In genomic region chr14:22847661-22848341, GRCh38 we compare ENCODE assay signal across 8 cellular contexts. TPM values are rescaled to one million over a fixed set of nuclear protein-coding genes. Genes with fewer than 3 reads are reported as not detected.
DNase-seq lines count a peak whose midpoint lies in the region; ATAC-seq, FAIRE-seq and TF ChIP-seq lines count a peak whose summit lies in the region.

No MANE protein-coding gene starts in this region.

- TF ChIP-seq EP300 in SK-N-SH (IDR thresholded peaks at IDR 0.05; ENCODE audit: borderline replicate concordance in 1 of 2, low read depth in 1 of 2, low read length in 1 of 2), result no peak

- H3K27ac Mint-ChIP-seq in immature natural killer cell, result no peak overlapping the region

- H3K36me3 ChIP-seq in SK-N-SH (replicated peaks in 1 of 2; ENCODE audit: control insufficient read depth in 1 of 2, insufficient read depth in 2 of 2, low read length in 1 of 2), result peaks cover 0 to 9% of the 10 kb centered on the region in 2 experiments

- no peaks in the 10 kb centered on the region; the same call in 1 of the 2 replicates for H3K79me2 ChIP-seq in SK-N-SH (ENCODE audit: insufficient read depth)

- no peaks in the 10 kb centered on the region for H3K27me3 ChIP-seq in SK-N-SH (ENCODE audit: insufficient read depth)
- H3K27me3 ChIP-seq in foreskin keratinocyte, result no peaks in the 10 kb centered on the region

- H3K9ac ChIP-seq in SK-N-SH, result peak overlapping the region; percentile 55; the same call in 1 of the 2 replicates

- H3K4me1 ChIP-seq in SK-N-SH (ENCODE audit: control insufficient read depth in 1 of 2, insufficient read depth in 2 of 2, low read depth in 1 of 2, low read length in 1 of 2), result peaks cover 26 to 36% of the 10 kb centered on the region in 2 experiments
- peaks cover 47% of the 10 kb centered on the region for H3K4me1 ChIP-seq in foreskin keratinocyte

- CTCF ChIA-PET in SK-N-SH (lab: Yijun Ruan, JAX), result interaction anchor here (1.1 to 18.5 kb wide), 9 partner anchors 11 to 291 kb away, joined by 3 to 472 read pairs (median 4); partner anchors contain the start of genes MMP14, MRPL52, REM2 and SLC7A7

- H3K4me3 ChIP-seq in SK-N-SH (ENCODE audit: low read depth in 2 of 2, low read length in 1 of 2), result no peak overlapping the region

- peak; percentile 7 for TF ChIP-seq CTCF in GM10266 (IDR thresholded peaks at IDR 0.05; ENCODE audit: control insufficient read depth, insufficient read depth, low read depth, missing control alignments)
- peak; percentile 34 for TF ChIP-seq CTCF in SK-N-SH (IDR thresholded peaks at IDR 0.05)
- peak; percentile 30 for TF ChIP-seq CTCF in foreskin keratinocyte (conservative IDR thresholded peaks at IDR 0.05)

- H3K9me3 ChIP-seq in SK-N-SH, result no peaks in the 10 kb centered on the region

- peaks cover 18% of the 10 kb centered on the region for H3F3A ChIP-seq in SK-N-SH (replicated peaks; ENCODE audit: insufficient read depth)

- no peaks in the 10 kb centered on the region for H4K20me1 ChIP-seq in SK-N-SH (ENCODE audit: insufficient read depth)

- no peaks in the 10 kb centered on the region for H3K36me3 Mint-ChIP-seq in immature natural killer cell

- H3K27ac ChIP-seq in SK-N-SH (ENCODE audit: low read depth in 2 of 2, low read length in 1 of 2) (peak overlapping the region; percentile 53 to 90), foreskin keratinocyte (peak overlapping the region; percentile 57), substantia nigra (ENCODE audit: low read depth, low read length, poor library complexity, severe bottlenecking) (no peak overlapping the region)

- H3K4me2 ChIP-seq in SK-N-SH, result peak overlapping the region; percentile 47; the same call in 1 of the 2 replicates

- peak; percentile 6 for ATAC-seq in foreskin keratinocyte
- no peak for ATAC-seq in GM18907 (IDR thresholded peaks at IDR 0.05; ENCODE audit: unreplicated experiment)

- DNase-seq in GM10266 (ENCODE audit: extremely low spot score) (peak; percentile 34), SK-N-SH (peak; percentile 57), foreskin keratinocyte (no peak), retina (peak; percentile 24), HTR-8/SVneo (ENCODE audit: insufficient read length, low spot score) (no peak), immature natural killer cell (no peak), substantia nigra (lab: John Stamatoyannopoulos, UW) (no peak)

- H3K27me3 Mint-ChIP-seq in immature natural killer cell (ENCODE audit: low read depth in 3 of 3), result peaks cover 6 to 11% (median 9%) of the 10 kb centered on the region in 3 donors

- no peak for FAIRE-seq in HTR-8/SVneo (lab: Jason Lieb, UNC)

- H2AFZ ChIP-seq in SK-N-SH (ENCODE audit: low read depth), result peak overlapping the region; percentile 41; the same call in 1 of the 2 replicates

- 94% methylated on average over 13 of the region's 14 CpGs for WGBS in SK-N-SH (ENCODE audit: low lambda C conversion rate)

- no peaks in the 10 kb centered on the region for H3K9me2 ChIP-seq in SK-N-SH

- POLR2A ChIA-PET in SK-N-SH (lab: Yijun Ruan, JAX), result interaction anchor here (0.7 to 2.8 kb wide), 7 partner anchors 10 to 80 kb away, joined by 3 to 16 read pairs (median 5); partner anchors contain the start of gene REM2

- TF ChIP-seq RAD21 in SK-N-SH (IDR thresholded peaks at IDR 0.05; ENCODE audit: low read length), result no peak

- H3K9me3 Mint-ChIP-seq in immature natural killer cell, result no peaks in the 10 kb centered on the region

- H3K4me3 Mint-ChIP-seq in immature natural killer cell, result no peak overlapping the region

- H3K4me1 Mint-ChIP-seq in immature natural killer cell, result peaks cover 1 to 2% of the 10 kb centered on the region in 2 donors

TF ChIP-seq in SK-N-SH, 30 proteins besides CTCF, POLR2A, EP300 and RAD21:
- no peak for TF ChIP-seq GABPA (IDR thresholded peaks at IDR 0.05; ENCODE audit: low read depth)
- no peak for TF ChIP-seq SIN3A (IDR thresholded peaks at IDR 0.05; ENCODE audit: borderline replicate concordance, low read depth, low read length)
- TF ChIP-seq TAF1 (IDR thresholded peaks at IDR 0.05; ENCODE audit: borderline replicate concordance, low read depth, low read length), result no peak
- TF ChIP-seq TEAD4 (IDR thresholded peaks at IDR 0.05; ENCODE audit: borderline replicate concordance, insufficient read depth), result no peak
- no peak for TF ChIP-seq FOSL2 (IDR thresholded peaks at IDR 0.05; ENCODE audit: borderline replicate concordance, low read depth)
- no peak for TF ChIP-seq USF2 (IDR thresholded peaks at IDR 0.05; ENCODE audit: borderline replicate concordance, low read depth, low read length)
- TF ChIP-seq FOXM1 (IDR thresholded peaks at IDR 0.05; ENCODE audit: low read depth), result no peak
- TF ChIP-seq ELF1 (IDR thresholded peaks at IDR 0.05), result no peak
- no peak for TF ChIP-seq FOXJ3 (CRISPR knock-in tag; IDR thresholded peaks at IDR 0.05)
- TF ChIP-seq MXI1 (IDR thresholded peaks at IDR 0.05; ENCODE audit: low read depth, low read length), result no peak
- no peak for TF ChIP-seq EZH2phosphoT487 (IDR thresholded peaks at IDR 0.05; ENCODE audit: borderline replicate concordance, low read depth)
- TF ChIP-seq MEF2A (IDR thresholded peaks at IDR 0.05; ENCODE audit: borderline replicate concordance, low read depth), result no peak
- TF ChIP-seq POLR2AphosphoS5 (IDR thresholded peaks at IDR 0.05; ENCODE audit: low read depth, low read length), result no peak
- no peak for TF ChIP-seq CHD2 (IDR thresholded peaks at IDR 0.05; ENCODE audit: low read length, partially characterized antibody)
- TF ChIP-seq ZBTB33 (IDR thresholded peaks at IDR 0.05; ENCODE audit: borderline replicate concordance, low read depth), result no peak
- no peak for TF ChIP-seq JUND (IDR thresholded peaks at IDR 0.05)

RNA-seq across cellular contexts. Expression of gene MMP14, which starts 11.4 kb away (rescaled TPM):
- polyA plus RNA-seq in SK-N-SH (2012; rRNA removed), result 139 and 142 TPM in 2 replicates
- 63.7 and 87.9 TPM in 2 replicates for polyA plus RNA-seq in SK-N-SH (2012; cell fraction: cytosol; rRNA removed)
- polyA plus RNA-seq in SK-N-SH (2012; cell fraction: nucleus; rRNA removed), result 217 and 306 TPM in 2 replicates
- total RNA-seq in foreskin keratinocyte, result 234 and 241 TPM in 2 replicates
- 148 and 159 TPM in 2 replicates for polyA plus RNA-seq in foreskin keratinocyte
- not detected for polyA plus RNA-seq in immature natural killer cell

RNA-seq across cellular contexts. Expression of gene MRPL52, which starts 18.1 kb away (rescaled TPM):
- polyA plus RNA-seq in SK-N-SH (2012; rRNA removed) (80.8 and 116 TPM in 2 replicates), foreskin keratinocyte (418 and 434 TPM in 2 replicates), immature natural killer cell (100 to 1,000 TPM in 2 of 3 donors, 10 to 100 TPM in 1; 56.8 to 188 (median 147) TPM)
- 80.2 and 80.7 TPM in 2 replicates for polyA plus RNA-seq in SK-N-SH (2012; cell fraction: cytosol; rRNA removed)
- polyA plus RNA-seq in SK-N-SH (2012; cell fraction: nucleus; rRNA removed), result 58.5 and 71.9 TPM in 2 replicates
- 176 and 219 TPM in 2 replicates for total RNA-seq in foreskin keratinocyte

RNA-seq across cellular contexts. Expression of gene LRP10, which starts 23.7 kb away (rescaled TPM):
- polyA plus RNA-seq in SK-N-SH (2012; rRNA removed), result 87.8 and 117 TPM in 2 replicates
- 37.3 and 79.1 TPM in 2 replicates for polyA plus RNA-seq in SK-N-SH (2012; cell fraction: cytosol; rRNA removed)
- polyA plus RNA-seq in SK-N-SH (2012; cell fraction: nucleus; rRNA removed), result 78.8 and 101 TPM in 2 replicates
- 65.2 and 76.2 TPM in 2 replicates for total RNA-seq in foreskin keratinocyte
- polyA plus RNA-seq in foreskin keratinocyte, result 56.5 and 58.5 TPM in 2 replicates
- 100 to 1,000 TPM in 2 of 3 donors, 10 to 100 TPM in 1; 74.6 to 146 (median 136) TPM for polyA plus RNA-seq in immature natural killer cell

RNA-seq across cellular contexts. Expression of gene SLC7A7, which starts 32.6 kb away (rescaled TPM):
- 0.19 and 0.30 TPM in 2 replicates for polyA plus RNA-seq in SK-N-SH (2012; rRNA removed)
- polyA plus RNA-seq in SK-N-SH (2012; cell fraction: cytosol; rRNA removed), result 0.08 and 0.30 TPM in 2 replicates
- 0.48 and 1.1 TPM in 2 replicates for polyA plus RNA-seq in SK-N-SH (2012; cell fraction: nucleus; rRNA removed)
- 0.75 and 1.1 TPM in 2 replicates for total RNA-seq in foreskin keratinocyte
- 0.41 and 0.59 TPM in 2 replicates for polyA plus RNA-seq in foreskin keratinocyte
- polyA plus RNA-seq in immature natural killer cell, result 1 to 10 TPM in 2 of 3 donors, under 1 TPM in 1; 0.67 to 5.8 (median 1.1) TPM

RNA-seq across cellular contexts. Expression of gene REM2, which starts 35.2 kb away (rescaled TPM):
- polyA plus RNA-seq in SK-N-SH (2012; rRNA removed) (0.26 and 0.36 TPM in 2 replicates), foreskin keratinocyte (0.11 and 0.18 TPM in 2 replicates), immature natural killer cell (under 1 TPM; 0.22 to 0.74 (median 0.66) TPM)
- 0.12 and 0.17 TPM in 2 replicates for polyA plus RNA-seq in SK-N-SH (2012; cell fraction: cytosol; rRNA removed)
- polyA plus RNA-seq in SK-N-SH (2012; cell fraction: nucleus; rRNA removed), result 1.2 TPM in 2 replicates
- 0.14 TPM in 2 replicates for total RNA-seq in foreskin keratinocyte

Comparison
In these comparisons a context has a peak if more than half of its experiments do, and no peak if none do; other contexts are left out.
1. DNase-seq: peak in GM10266 (single experiment), SK-N-SH (single experiment) and retina (single experiment); none in foreskin keratinocyte (0 of 2), HTR-8/SVneo (single experiment), immature natural killer cell (0 of 3) and substantia nigra (0 of 49).
2. RNA of gene MMP14, which starts 11.4 kb away (polyA plus RNA-seq): 148 to 159 TPM in foreskin keratinocyte and 63.7 to 306 TPM in SK-N-SH; not detected in immature natural killer cell; every median in the first group is over 10 times any median in the second.
3. Peak in every context shown above with its lines, with median percentiles within 50 percentile points of each other: CTCF ChIP-seq.